Comparison of ENCODE assay signal across 23 cellular contexts in the genomic region with DNA sequence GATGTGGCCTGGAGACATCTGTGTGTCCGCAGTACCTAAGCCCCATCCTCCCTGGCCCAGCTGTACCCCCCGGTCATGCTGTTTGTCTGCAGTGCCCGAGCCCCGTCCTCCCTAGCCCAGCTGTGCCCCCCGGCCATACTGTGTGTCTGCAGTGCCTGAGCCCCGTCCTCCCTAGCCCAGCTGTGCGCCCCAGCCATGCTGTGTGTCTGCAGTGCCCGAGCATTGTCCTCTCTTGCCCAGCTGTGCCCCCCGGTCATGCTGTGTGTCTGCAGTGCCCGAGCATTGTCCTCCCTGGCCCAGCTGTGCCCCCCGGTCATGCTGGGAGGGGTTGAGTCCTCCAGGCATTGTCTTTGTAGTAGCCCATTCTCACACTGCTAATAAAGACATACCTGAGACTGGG.
"Had no signal": no experiment of that assay in that cellular context is flagged by ENCODE, and none has a peak within 500 bp of the region (broad histone marks: within the 10 kb centered on the region; RNA-seq: fewer than 3 reads in every experiment).

No MANE protein-coding gene starts in this region.

- H3K36me3 Mint-ChIP-seq: naive B cell had no signal

- H3K36me3 ChIP-seq: esophagus squamous epithelium, gastrocnemius medialis, heart right ventricle, left ventricle myocardium inferior, lower lobe of right lung had no signal

- H3K27me3 ChIP-seq: dorsolateral prefrontal cortex, esophagus squamous epithelium, gastrocnemius medialis, heart right ventricle had no signal

- H3K4me1 ChIP-seq: esophagus squamous epithelium, gastrocnemius medialis, left ventricle myocardium inferior, lower lobe of right lung had no signal

- DNase-seq: cerebellar nuclear complex; dermis blood vessel endothelial cell; dorsolateral prefrontal cortex; effector CD4-positive, alpha-beta T cell; effector memory CD4-positive, alpha-beta T cell; esophagus squamous epithelium; foreskin fibroblast; foreskin melanocyte; gastrocnemius medialis; glutamatergic neuron; heart right ventricle; hippocampal formation; kidney; kidney glomerular epithelial cell; left colon; left ventricle myocardium inferior; lower lobe of right lung; mesendoderm; mucosa of descending colon; naive B cell had no signal

- H3K4me3 Mint-ChIP-seq: naive B cell had no signal

- H3K4me3 ChIP-seq: coronary artery, dorsolateral prefrontal cortex, esophagus squamous epithelium, gastrocnemius medialis, heart right ventricle, left ventricle myocardium inferior, lower lobe of right lung, mucosa of descending colon had no signal

- H3K27ac ChIP-seq: coronary artery, dorsolateral prefrontal cortex, esophagus squamous epithelium, gastrocnemius medialis, heart right ventricle, left ventricle myocardium inferior, lower lobe of right lung had no signal

- H3K9me3 Mint-ChIP-seq: naive B cell had no signal

- H3K27ac Mint-ChIP-seq: naive B cell had no signal

- H3K9me3 ChIP-seq: esophagus squamous epithelium, gastrocnemius medialis, heart right ventricle, left ventricle myocardium inferior, lower lobe of right lung, mucosa of descending colon had no signal

- FAIRE-seq: endothelial cell of umbilical vein, islet of Langerhans, kidney had no signal
